ENCODE assay signal across 8 cellular contexts in the genomic region with DNA sequence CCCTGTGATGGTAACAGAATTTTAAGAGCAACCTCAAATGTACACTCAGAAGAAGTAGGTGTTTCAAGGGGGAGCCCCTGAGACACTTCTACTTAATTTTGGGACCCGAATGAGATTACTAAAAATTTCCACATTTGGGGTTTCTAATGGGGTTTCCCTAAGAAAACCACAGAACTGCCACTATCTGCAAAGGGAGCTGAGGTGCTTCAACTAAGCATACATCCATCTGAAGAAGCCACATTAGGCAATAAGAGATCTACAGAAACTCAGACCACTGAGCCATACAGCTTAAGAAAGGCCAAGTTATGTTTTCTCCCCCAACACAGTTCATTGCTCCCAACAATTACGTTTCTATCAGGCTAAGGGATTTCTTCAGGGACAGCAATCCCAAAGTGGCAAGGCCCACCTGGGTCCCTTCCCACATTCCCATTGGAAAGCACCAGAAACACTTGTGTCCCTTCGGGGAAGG. TPM values are rescaled to one million over a fixed set of nuclear protein-coding genes. Genes with fewer than 3 reads are reported as not detected.
A peak's percentile ranks its signal among the peaks of the same experiment; 100 is the strongest.
DNase-seq lines count a peak whose midpoint lies in the region; ATAC-seq, FAIRE-seq and TF ChIP-seq lines count a peak whose summit lies in the region.

No MANE protein-coding gene starts in this region.

- H3K27ac ChIP-seq in A549: peak overlapping the region; percentile 95 to 96
- peak overlapping the region; percentile 99 for H3K27ac ChIP-seq in MM.1S (ENCODE audit: low read length)
- H3K27ac ChIP-seq in endothelial cell of umbilical vein (ENCODE audit: insufficient read depth, low read depth, low read length): no peak overlapping the region

- intact Hi-C loops in endothelial cell of umbilical vein (cut with micrococcal nuclease): no loop called here

- peaks cover 91% of the 10 kb centered on the region for H3F3A ChIP-seq in MM.1S (ENCODE audit: insufficient read depth, low read length)

- H4K20me1 ChIP-seq in MM.1S (ENCODE audit: insufficient read depth, low read length) (no peaks in the 10 kb centered on the region), endothelial cell of umbilical vein (replicated peaks; ENCODE audit: control insufficient read depth, extremely low read depth, insufficient read depth, low read length) (no peaks in the 10 kb centered on the region)

- dilution Hi-C loops in endothelial cell of umbilical vein (cut with MboI; ENCODE audit: extremely low pct_ligation_motif_present, low sequenced_read_pairs): no loop called here

- H3K79me2 ChIP-seq in MM.1S (ENCODE audit: low read length) (peaks cover 100% of the 10 kb centered on the region), endothelial cell of umbilical vein (ENCODE audit: control insufficient read depth, insufficient read depth, low read length) (peaks cover 85% of the 10 kb centered on the region)

- no peak for DNase-seq in A549 (ENCODE audit: low read depth in 1 of 2, low spot score in 1 of 2)
- DNase-seq in MM.1S: peak; percentile 68
- no peak for DNase-seq in endothelial cell of umbilical vein (ENCODE audit: low read depth, low spot score)
- DNase-seq in stimulated activated naive CD8-positive, alpha-beta T cell treated with anti-CD3 and anti-CD28 coated beads, Interleukin-15, Interleukin-2, amounts not matched to agents 100 U/mL and 50 U/mL, for 24 hours: no peak
- no peak for DNase-seq in NCI-H2029 treated with DMSO at 0.1 percent for 48 hours (lab: John Stamatoyannopoulos, UW)
- DNase-seq in dedifferentiated amniotic fluid mesenchymal stem cell (ENCODE audit: extremely low spot score): no peak
- no peak for DNase-seq in cerebellar cortex (ENCODE audit: low spot score)

- H3K27me3 ChIP-seq in MM.1S (replicated peaks; ENCODE audit: insufficient read depth, low read length): no peaks in the 10 kb centered on the region
- H3K27me3 ChIP-seq in endothelial cell of umbilical vein (ENCODE audit: control insufficient read depth in 2 of 2, insufficient read depth in 2 of 2, low read length in 2 of 2): no peaks in the 10 kb centered on the region

- BruUV-seq in endothelial cell of umbilical vein (replicated peaks; lab: Mats Ljungman, UMichigan): no TSS peak

- H3K9ac ChIP-seq in MM.1S (ENCODE audit: low read length) (peak overlapping the region; percentile 93), endothelial cell of umbilical vein (replicated peaks; ENCODE audit: extremely low read depth, insufficient read depth, low read length) (no peak overlapping the region)

- no peaks in the 10 kb centered on the region for H3K9me2 ChIP-seq in MM.1S (replicated peaks; ENCODE audit: insufficient read depth, low read length)

- CTCF ChIA-PET in A549 (lab: Yijun Ruan, JAX): interaction anchor here (0.7 to 14.7 kb wide), 5 partner anchors 18 to 155 kb away, joined by 3 to 489 read pairs (median 8); no protein-coding TSS in a partner anchor
- CTCF ChIA-PET in endothelial cell of umbilical vein (lab: Charles Lee): interaction anchor here (1.2 to 10.5 kb wide), 5 partner anchors 18 to 105 kb away, joined by 3 to 658 read pairs (median 3); partner anchors contain the start of gene TPX2

- no peak for ATAC-seq in A549
- peak; percentile 64 for ATAC-seq in GM19351 (IDR thresholded peaks at IDR 0.05; ENCODE audit: unreplicated experiment)
- peak; percentile 74 for ATAC-seq in stimulated activated naive CD8-positive, alpha-beta T cell treated with anti-CD3 and anti-CD28 coated beads, Interleukin-15, Interleukin-2, amounts not matched to agents 100 U/mL and 50 U/mL, for 24 hours

- no peak for TF ChIP-seq RAD21 in A549 (conservative IDR thresholded peaks at IDR 0.05 in 1 of 2, IDR thresholded peaks at IDR 0.05 in 1 of 2)

- TF ChIP-seq CTCF in A549 (IDR thresholded peaks at IDR 0.05) (no peak), MM.1S (IDR thresholded peaks at IDR 0.05; ENCODE audit: low read length) (no peak), endothelial cell of umbilical vein (IDR thresholded peaks at IDR 0.05; ENCODE audit: extremely low read depth in 1 of 2, insufficient read depth in 1 of 2, low read depth in 1 of 2, low read length in 2 of 2) (no peak)

- no peaks in the 10 kb centered on the region for H3K9me1 ChIP-seq in endothelial cell of umbilical vein (replicated peaks; ENCODE audit: control insufficient read depth, extremely low read depth, insufficient read depth, low read length)

- H3K36me3 ChIP-seq in MM.1S (replicated peaks; ENCODE audit: insufficient read depth, low read length): peaks cover 18% of the 10 kb centered on the region; the same call in 1 of the 2 replicates
- H3K36me3 ChIP-seq in endothelial cell of umbilical vein (ENCODE audit: control insufficient read depth in 2 of 2, extremely low read depth in 1 of 2, insufficient read depth in 2 of 2, low read length in 2 of 2): peaks cover 1 to 4% of the 10 kb centered on the region in 2 experiments

- H3K4me2 ChIP-seq in A549 (peak overlapping the region; percentile 80), MM.1S (ENCODE audit: low read depth, low read length) (peak overlapping the region; percentile 80), endothelial cell of umbilical vein (ENCODE audit: insufficient read depth, low read length) (peak overlapping the region; percentile 66)

- H3K9me3 ChIP-seq in A549 (no peaks in the 10 kb centered on the region), MM.1S (replicated peaks; ENCODE audit: insufficient read depth, low read length) (no peaks in the 10 kb centered on the region), endothelial cell of umbilical vein (replicated peaks; ENCODE audit: control insufficient read depth, insufficient read depth, low read length) (no peaks in the 10 kb centered on the region)

- no peak for TF ChIP-seq EP300 in A549 (IDR thresholded peaks at IDR 0.05)

- FAIRE-seq in A549 (lab: Jason Lieb, UNC) (no peak), endothelial cell of umbilical vein (lab: Jason Lieb, UNC) (no peak)

- peaks cover 69% of the 10 kb centered on the region for H3K4me1 ChIP-seq in A549
- peaks cover 26% of the 10 kb centered on the region for H3K4me1 ChIP-seq in MM.1S (ENCODE audit: low read length)
- H3K4me1 ChIP-seq in endothelial cell of umbilical vein (ENCODE audit: control insufficient read depth, extremely low read depth, insufficient read depth, low read length): peaks cover 61% of the 10 kb centered on the region

- WGBS in A549 (ENCODE audit: missing lambda C conversion rate): 47% methylated on average over 3 of the region's 3 CpGs

- POLR2A ChIA-PET in A549 (lab: Yijun Ruan, JAX): interaction anchor here (1.0 to 5.4 kb wide), 4 partner anchors 12 to 124 kb away, joined by 5 to 30 read pairs (median 6); no protein-coding TSS in a partner anchor
- POLR2A ChIA-PET in endothelial cell of umbilical vein (lab: Charles Lee): no interaction called here

- H2AFZ ChIP-seq in MM.1S (ENCODE audit: low read length): no peak overlapping the region
- H2AFZ ChIP-seq in endothelial cell of umbilical vein (ENCODE audit: low read depth, low read length): no peak overlapping the region

- no peak for TF ChIP-seq POLR2A in A549 (IDR thresholded peaks at IDR 0.05; ENCODE audit: low read length)
- TF ChIP-seq POLR2A in endothelial cell of umbilical vein (IDR thresholded peaks at IDR 0.05; ENCODE audit: low read depth, low read length): peak; percentile 4

- H3K4me3 ChIP-seq in A549: peak overlapping the region; percentile 68
- peak overlapping the region; percentile 65 for H3K4me3 ChIP-seq in MM.1S (ENCODE audit: low read length)
- H3K4me3 ChIP-seq in endothelial cell of umbilical vein (replicated peaks in 1 of 3; ENCODE audit: insufficient read depth in 1 of 3, low read depth in 1 of 3, low read length in 3 of 3): no peak overlapping the region

TF ChIP-seq in A549, 52 proteins besides CTCF, POLR2A, EP300 and RAD21:
- TF ChIP-seq HOXB13 (CRISPR knock-in tag; IDR thresholded peaks at IDR 0.05; ENCODE audit: low read depth) (0 out of 2 replicates have a peak, but pooled peaks have one; percentile 31), NR3C1 (IDR thresholded peaks at IDR 0.05) (no peak)
TF ChIP-seq in A549: peak in this region for 1.

TF ChIP-seq in endothelial cell of umbilical vein, 7 proteins besides CTCF, POLR2A, EP300 and RAD21:
- TF ChIP-seq JUN (IDR thresholded peaks at IDR 0.05; ENCODE audit: borderline replicate concordance, insufficient read depth, insufficient read length, low read depth): no peak
- no peak for TF ChIP-seq EZH2 (IDR thresholded peaks at IDR 0.05; ENCODE audit: borderline replicate concordance, low read depth, low read length, severe bottlenecking)
- no peak for TF ChIP-seq MYC (IDR thresholded peaks at IDR 0.05; ENCODE audit: low read depth, low read length)

RNA-seq across cellular contexts. Expression of gene BCL2L1, which starts 5.2 kb away (rescaled TPM):
- polyA plus RNA-seq in A549 (2011; rRNA removed) (159 and 178 TPM in 2 replicates), A549 (2017; fragmentation: RNase III; extraction: RNeasy Plus Mini Kit Qiagen cat#74134 plus additional on column Dnase treatment) (143 to 157 TPM (median 154 TPM) in 3 replicates), endothelial cell of umbilical vein (78.0 and 81.3 TPM in 2 replicates)
- polyA plus RNA-seq in A549 (2012; cell fraction: cytosol; rRNA removed): 100 and 118 TPM in 2 replicates
- polyA plus RNA-seq in A549 (2012; cell fraction: nucleus; rRNA removed): 93.5 and 108 TPM in 2 replicates
- 116 and 122 TPM in 2 replicates for polyA minus RNA-seq in A549 (2011; rRNA and poly(A)+ RNA removed)
- total RNA-seq in endothelial cell of umbilical vein: 101 and 105 TPM in 2 replicates
- 78.4 and 83.9 TPM in 2 replicates for polyA plus RNA-seq in endothelial cell of umbilical vein (2011; cell fraction: cytosol; rRNA removed)
- 42.9 and 43.5 TPM in 2 replicates for polyA plus RNA-seq in endothelial cell of umbilical vein (2011; cell fraction: nucleus; rRNA removed)
- 74.2 and 97.0 TPM in 2 replicates for polyA plus RNA-seq in endothelial cell of umbilical vein (2012)
- polyA minus RNA-seq in endothelial cell of umbilical vein: 72.0 and 73.5 TPM in 2 replicates
- 22.6 TPM for polyA minus RNA-seq in endothelial cell of umbilical vein (2011; cell fraction: cytosol; rRNA and poly(A)+ RNA removed)
- polyA minus RNA-seq in endothelial cell of umbilical vein (2011; cell fraction: nucleus; rRNA and poly(A)+ RNA removed): 27.9 and 30.0 TPM in 2 replicates

RNA-seq across cellular contexts. Expression of gene TPX2, which starts 21.6 kb away (rescaled TPM):
- 79.4 and 92.9 TPM in 2 replicates for polyA plus RNA-seq in A549 (2011; rRNA removed)
- 33.0 and 33.5 TPM in 2 replicates for polyA plus RNA-seq in A549 (2012; cell fraction: cytosol; rRNA removed)
- 30.7 and 46.3 TPM in 2 replicates for polyA plus RNA-seq in A549 (2012; cell fraction: nucleus; rRNA removed)
- polyA plus RNA-seq in A549 (2017; fragmentation: RNase III; extraction: RNeasy Plus Mini Kit Qiagen cat#74134 plus additional on column Dnase treatment): 84.9 to 106 TPM (median 92.9 TPM) in 3 replicates
- 39.4 and 42.7 TPM in 2 replicates for polyA minus RNA-seq in A549 (2011; rRNA and poly(A)+ RNA removed)
- 112 and 114 TPM in 2 replicates for total RNA-seq in endothelial cell of umbilical vein
- polyA plus RNA-seq in endothelial cell of umbilical vein: 18.1 and 24.8 TPM in 2 replicates
- polyA plus RNA-seq in endothelial cell of umbilical vein (2011; cell fraction: cytosol; rRNA removed): 39.5 and 43.6 TPM in 2 replicates
- polyA plus RNA-seq in endothelial cell of umbilical vein (2011; cell fraction: nucleus; rRNA removed): 41.7 and 54.4 TPM in 2 replicates
- 50.0 and 107 TPM in 2 replicates for polyA plus RNA-seq in endothelial cell of umbilical vein (2012)
- polyA minus RNA-seq in endothelial cell of umbilical vein: 27.3 and 29.8 TPM in 2 replicates
- polyA minus RNA-seq in endothelial cell of umbilical vein (2011; cell fraction: cytosol; rRNA and poly(A)+ RNA removed): 70.3 TPM
- 22.2 and 35.1 TPM in 2 replicates for polyA minus RNA-seq in endothelial cell of umbilical vein (2011; cell fraction: nucleus; rRNA and poly(A)+ RNA removed)

Comparison
In these comparisons a context has a peak if more than half of its experiments do, and no peak if none do; other contexts are left out.
1. ATAC-seq: peak in GM19351 (single experiment) and stimulated activated naive CD8-positive, alpha-beta T cell treated with anti-CD3 and anti-CD28 coated beads, Interleukin-15, Interleukin-2, amounts not matched to agents 100 U/mL and 50 U/mL, for 24 hours (single experiment); none in A549 (0 of 2).
2. H3K4me3 ChIP-seq: peak in A549 (single experiment) and MM.1S (single experiment); none in endothelial cell of umbilical vein (0 of 3).
3. Peak in every context shown above with its lines, with median percentiles within 50 percentile points of each other: H3K4me2 ChIP-seq.